2 cellular contexts compared by ENCODE assay signal in genomic region chr14:104570869-104571635, GRCh38.
TF ChIP-seq lines count a peak whose summit lies in the region.

No MANE protein-coding gene starts in this region.

TF ChIP-seq in K562, 482 proteins besides CTCF, POLR2A, EP300 and RAD21:
- TF ChIP-seq POLR2G (IDR thresholded peaks at IDR 0.05; ENCODE audit: low read depth, low read length) (no peak), TCF7L2 (IDR thresholded peaks at IDR 0.05; ENCODE audit: low read depth, low read length) (no peak), BHLHE40 (IDR thresholded peaks at IDR 0.05; ENCODE audit: low read length) (peak; percentile 32; the same call in 1 of the 2 replicates)

TF ChIP-seq in SK-N-SH, 30 proteins besides CTCF, POLR2A, EP300 and RAD21:
- TF ChIP-seq EZH2phosphoT487 (IDR thresholded peaks at IDR 0.05; ENCODE audit: borderline replicate concordance, low read depth): no peak
- TF ChIP-seq TCF12 (IDR thresholded peaks at IDR 0.05): no peak
- TF ChIP-seq TAF1 (IDR thresholded peaks at IDR 0.05; ENCODE audit: borderline replicate concordance, low read depth, low read length): no peak
- TF ChIP-seq MAX (IDR thresholded peaks at IDR 0.05; ENCODE audit: low read depth): no peak
